ENCODE assay signal across 17 cellular contexts in genomic region chr1:159556931-159557369, GRCh38. TPM values are rescaled to one million over a fixed set of nuclear protein-coding genes. Genes with fewer than 3 reads are reported as not detected.
DNase-seq lines count a peak whose midpoint lies in the region; TF ChIP-seq lines count a peak whose summit lies in the region.
"Had no signal": no experiment of that assay in that cellular context is flagged by ENCODE, and none has a peak within 500 bp of the region (broad histone marks: within the 10 kb centered on the region; RNA-seq: fewer than 3 reads in every experiment).

No MANE protein-coding gene starts in this region.

- H3K9me3 Mint-ChIP-seq in Calu3 (ENCODE audit: low read depth, unreplicated experiment) (peaks cover 2% of the 10 kb centered on the region), progenitor cell of endocrine pancreas (ENCODE audit: low read depth) (peaks cover 44% of the 10 kb centered on the region)

- H3K4me1 Mint-ChIP-seq in Calu3 (ENCODE audit: low read depth, unreplicated experiment), result peaks cover 20% of the 10 kb centered on the region
- peaks cover 7% of the 10 kb centered on the region for H3K4me1 Mint-ChIP-seq in progenitor cell of endocrine pancreas (ENCODE audit: low read depth)
- H3K4me1 Mint-ChIP-seq: CD4-positive, CD25-positive, alpha-beta regulatory T cell had no signal

- no peak overlapping the region for H3K4me3 ChIP-seq in foreskin fibroblast (ENCODE audit: low read depth in 1 of 2, low read length in 2 of 2)
- H3K4me3 ChIP-seq: BLaER1 treated with 17β-estradiol and CSF1 and Interleukin-3, amounts not matched to agents 10 nM and 100 nM; GM12878; HAP-1 had no signal

- H3K27me3 Mint-ChIP-seq in Calu3 (ENCODE audit: unreplicated experiment), result no peaks in the 10 kb centered on the region
- no peaks in the 10 kb centered on the region for H3K27me3 Mint-ChIP-seq in progenitor cell of endocrine pancreas
- H3K27me3 Mint-ChIP-seq: CD4-positive, CD25-positive, alpha-beta regulatory T cell had no signal

- peak overlapping the region; percentile 48 for H3K27ac Mint-ChIP-seq in Calu3 (ENCODE audit: unreplicated experiment)
- peak overlapping the region; percentile 92 for H3K27ac Mint-ChIP-seq in progenitor cell of endocrine pancreas
- H3K27ac Mint-ChIP-seq: CD4-positive, CD25-positive, alpha-beta regulatory T cell had no signal

- intact Hi-C loops in Calu3 (cut with micrococcal nuclease; ENCODE audit: unreplicated experiment), result loop anchor here (2.0 to 5.0 kb wide), 2 partner anchors 24 to 40 kb away; no protein-coding TSS in a partner anchor

- TF ChIP-seq CTCF in Calu3 (IDR thresholded peaks at IDR 0.05; ENCODE audit: unreplicated experiment), result no peak
- TF ChIP-seq CTCF in progenitor cell of endocrine pancreas (IDR thresholded peaks at IDR 0.05; ENCODE audit: unreplicated experiment), result no peak
- TF ChIP-seq CTCF in foreskin fibroblast (IDR thresholded peaks at IDR 0.05; ENCODE audit: low read depth, low read length), result no peak

- BruUV-seq in Calu3 (replicated peaks; lab: Mats Ljungman, UMichigan), result no TSS peak

- peak overlapping the region; percentile 11 for H3K4me3 Mint-ChIP-seq in Calu3 (ENCODE audit: low read depth, unreplicated experiment)
- no peak overlapping the region for H3K4me3 Mint-ChIP-seq in progenitor cell of endocrine pancreas (ENCODE audit: low read depth)
- H3K4me3 Mint-ChIP-seq: CD4-positive, CD25-positive, alpha-beta regulatory T cell had no signal

- no peaks in the 10 kb centered on the region for H3K36me3 Mint-ChIP-seq in Calu3 (ENCODE audit: insufficient read depth, unreplicated experiment)
- H3K36me3 Mint-ChIP-seq in progenitor cell of endocrine pancreas (ENCODE audit: insufficient read depth), result no peaks in the 10 kb centered on the region
- H3K36me3 Mint-ChIP-seq: CD4-positive, CD25-positive, alpha-beta regulatory T cell had no signal

- peak; percentile 68 for DNase-seq in Calu3
- DNase-seq in HuH-7.5 (ENCODE audit: low spot score), result peak; percentile 19
- peak; percentile 3 for DNase-seq in left kidney (ENCODE audit: low read depth, low spot score)
- no peak for DNase-seq in progenitor cell of endocrine pancreas (ENCODE audit: low spot score, unreplicated experiment)
- no peak for DNase-seq in stimulated activated naive CD4-positive, alpha-beta T cell (lab: John Stamatoyannopoulos, UW)
- no peak for DNase-seq in NCI-H187 treated with DMSO at 0.1 percent for 48 hours (lab: John Stamatoyannopoulos, UW)
- DNase-seq in foreskin fibroblast, result no peak
- DNase-seq: ACHN; CD4-positive, CD25-positive, alpha-beta regulatory T cell; DMS 273 treated with DMSO at 0.1 percent for 48 hours; DMS79 had no signal

- CTCF ChIA-PET in Calu3 (lab: Charles Lee), result no interaction called here

RNA-seq across cellular contexts. Expression of gene OR10J5, which starts 21.1 kb away (rescaled TPM):
- total RNA-seq in Calu3 (2022), result not detected in 2 replicates
- not detected in 2 replicates for total RNA-seq in progenitor cell of endocrine pancreas
- total RNA-seq: A172; CD4-positive, CD25-positive, alpha-beta regulatory T cell; G401; GM12878; H1 had no signal

RNA-seq across cellular contexts. Expression of gene APCS, which starts 30.7 kb away (rescaled TPM):
- total RNA-seq in Calu3 (2022) (0.66 TPM in 1 of 2 replicates, not detected in the other), progenitor cell of endocrine pancreas (not detected in 2 replicates)
- total RNA-seq: A172; CD4-positive, CD25-positive, alpha-beta regulatory T cell; G401; H1 had no signal

Comparison
In these comparisons a context has a peak if more than half of its experiments do, and no peak if none do; other contexts are left out.
1. DNase-seq: peak in Calu3 (single experiment), HuH-7.5 (single experiment) and left kidney (single experiment); none in progenitor cell of endocrine pancreas (single experiment), stimulated activated naive CD4-positive, alpha-beta T cell (0 of 6), NCI-H187 treated with DMSO at 0.1 percent for 48 hours (single experiment) and foreskin fibroblast (0 of 2).